ENCODE assay signal across 18 cellular contexts in the genomic region with DNA sequence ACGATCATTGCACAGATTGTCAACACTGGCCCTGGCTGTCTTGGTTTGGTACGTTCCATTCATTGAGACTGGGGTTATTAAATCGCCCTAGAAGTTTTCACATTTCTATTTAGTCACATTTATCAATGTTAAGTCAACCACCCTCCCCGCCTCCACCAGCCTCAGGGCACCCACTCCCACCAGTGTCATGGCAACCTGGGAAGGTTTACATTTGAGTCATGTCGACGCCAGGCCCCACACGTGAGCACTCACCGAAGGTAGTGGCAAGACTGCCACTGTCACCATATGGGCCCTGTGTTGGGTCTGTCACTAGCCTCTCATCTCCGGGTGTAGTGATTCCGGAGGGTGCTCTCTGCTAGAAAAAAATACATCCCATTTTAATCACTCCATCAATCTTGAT.
"Had no signal": no experiment of that assay in that cellular context is flagged by ENCODE, and none has a peak within 500 bp of the region (broad histone marks: within the 10 kb centered on the region; RNA-seq: fewer than 3 reads in every experiment).

No MANE protein-coding gene starts in this region.

- H3K27me3 ChIP-seq: esophagus muscularis mucosa, gastroesophageal sphincter, neural progenitor cell, ovary, right atrium auricular region, tibial artery had no signal

- H3K9ac ChIP-seq: neural progenitor cell had no signal

- H3K27ac ChIP-seq: esophagus muscularis mucosa, gastroesophageal sphincter, left ventricle myocardium inferior, lower lobe of right lung, neural progenitor cell, ovary, right atrium auricular region, tibial artery had no signal

- ATAC-seq: gastroesophageal sphincter; lower lobe of right lung; natural killer cell treated with Interleukin-12 subunit alpha and Interleukin-12 subunit beta and Interleukin-15 and Interleukin-18, amount 100 ng/mL, for 72 hours had no signal

- H3K4me2 ChIP-seq: neural progenitor cell had no signal

- H3K4me1 ChIP-seq: esophagus muscularis mucosa, gastroesophageal sphincter, left ventricle myocardium inferior, lower lobe of right lung, neural progenitor cell, right atrium auricular region, tibial artery had no signal

- H3K9me3 ChIP-seq: esophagus muscularis mucosa, gastroesophageal sphincter, left ventricle myocardium inferior, lower lobe of right lung, ovary, right atrium auricular region, tibial artery had no signal

- H3K36me3 ChIP-seq: esophagus muscularis mucosa, gastroesophageal sphincter, left ventricle myocardium inferior, lower lobe of right lung, neural progenitor cell, ovary, right atrium auricular region, tibial artery had no signal

- DNase-seq: cortex of kidney; effector memory CD4-positive, alpha-beta T cell; glutamatergic neuron; immature natural killer cell; left ventricle myocardium inferior; lower lobe of right lung; midbrain; nucleus accumbens; small intestine; stimulated activated CD4-positive, alpha-beta T cell treated with anti-CD3 and anti-CD28 coated beads, Interleukin-12 subunit alpha, Interleukin-12 subunit beta, amount 100 ng/mL, for 4 hours; stimulated activated CD4-positive, alpha-beta T cell treated with anti-CD3 and anti-CD28 coated beads, Interleukin-2, amount 100 ng/mL, for 48 hours had no signal

- H3K4me3 ChIP-seq: esophagus muscularis mucosa, gastroesophageal sphincter, left ventricle myocardium inferior, lower lobe of right lung, neural progenitor cell, ovary, right atrium auricular region, tibial artery had no signal
